ENCODE assay signal across 24 cellular contexts in genomic region chr13:44627441-44627840, GRCh38.
"Had no signal": no experiment of that assay in that cellular context is flagged by ENCODE, and none has a peak within 500 bp of the region (broad histone marks: within the 10 kb centered on the region; RNA-seq: fewer than 3 reads in every experiment).

No MANE protein-coding gene starts in this region.

- H3K4me3 Mint-ChIP-seq: activated CD4-positive, alpha-beta memory T cell treated with anti-CD3 and anti-CD28 coated beads for 36 hours; activated naive CD8-positive, alpha-beta T cell treated with anti-CD3 and anti-CD28 coated beads, Interleukin-2, amount 50 U/mL, for 24 hours; immature natural killer cell; nephron progenitor cell; stimulated activated naive B cell treated with anti-CD40 and anti-IgM and Interleukin-4, amounts not matched to agents 10 μg/mL and 1 μg/mL and 100 μg/mL, for 72 hours had no signal

- H3K4me1 ChIP-seq: body of pancreas, foreskin keratinocyte, lower lobe of right lung, parathyroid adenoma, right lobe of liver, testis, vagina had no signal

- H3K9me3 ChIP-seq: body of pancreas, lower lobe of right lung, mucosa of descending colon, right lobe of liver, testis, vagina had no signal

- H3K9ac ChIP-seq: parathyroid adenoma had no signal

- H3K9me3 Mint-ChIP-seq: activated CD4-positive, alpha-beta memory T cell treated with anti-CD3 and anti-CD28 coated beads for 36 hours; activated naive CD8-positive, alpha-beta T cell treated with anti-CD3 and anti-CD28 coated beads, Interleukin-2, amount 50 U/mL, for 24 hours; immature natural killer cell had no signal

- ATAC-seq: activated naive CD8-positive, alpha-beta T cell treated with anti-CD3 and anti-CD28 coated beads, Interleukin-2, amount 50 U/mL, for 24 hours; body of pancreas; foreskin keratinocyte; left lobe of liver; lower lobe of right lung; mucosa of descending colon; right lobe of liver; stimulated activated naive B cell treated with anti-CD40 and anti-IgM and Interleukin-4, amounts not matched to agents 10 μg/mL and 1 μg/mL and 100 μg/mL, for 72 hours had no signal

- H3K27me3 ChIP-seq: body of pancreas, cardiac muscle cell, foreskin keratinocyte, hepatocyte, right lobe of liver, testis, vagina had no signal

- H3K4me1 Mint-ChIP-seq: immature natural killer cell; nephron progenitor cell; stimulated activated naive B cell treated with anti-CD40 and anti-IgM and Interleukin-4, amounts not matched to agents 10 μg/mL and 1 μg/mL and 100 μg/mL, for 72 hours had no signal

- H3K4me2 ChIP-seq: hepatocyte, smooth muscle cell had no signal

- H3K36me3 ChIP-seq: cardiac muscle cell, lower lobe of right lung, right lobe of liver, vagina had no signal

- H3K79me2 ChIP-seq: hepatocyte, parathyroid adenoma had no signal

- H2AFZ ChIP-seq: hepatocyte, parathyroid adenoma had no signal

- DNase-seq: activated CD4-positive, alpha-beta memory T cell treated with anti-CD3 and anti-CD28 coated beads for 36 hours; activated CD4-positive, alpha-beta T cell treated with anti-CD3 and anti-CD28 coated beads for 48 hours; activated gamma-delta T cell; activated naive CD4-positive, alpha-beta T cell treated with anti-CD3 and anti-CD28 coated beads, Interleukin-2, amount 50 U/mL, for 16 hours; activated naive CD8-positive, alpha-beta T cell treated with anti-CD3 and anti-CD28 coated beads, Interleukin-2, amount 50 U/mL, for 24 hours; body of pancreas; immature natural killer cell; lower lobe of right lung; mesendoderm; mucosa of descending colon; nephron progenitor cell; right lobe of liver; stimulated activated CD4-positive, alpha-beta T cell treated with anti-CD3 and anti-CD28 coated beads, Interleukin-2, amount 100 ng/mL, for 48 hours; stimulated activated CD8-positive, alpha-beta memory T cell treated with anti-CD3 and anti-CD28 coated beads, Interleukin-4, amount 100 ng/mL, for 48 hours; stimulated activated naive B cell treated with anti-CD40 and anti-IgM and Interleukin-4, amounts not matched to agents 10 μg/mL and 1 μg/mL and 100 μg/mL, for 72 hours; testis had no signal

- H3K36me3 Mint-ChIP-seq: activated CD4-positive, alpha-beta memory T cell treated with anti-CD3 and anti-CD28 coated beads for 36 hours; immature natural killer cell; stimulated activated naive B cell treated with anti-CD40 and anti-IgM and Interleukin-4, amounts not matched to agents 10 μg/mL and 1 μg/mL and 100 μg/mL, for 72 hours had no signal

- H3K4me3 ChIP-seq: body of pancreas, cardiac muscle cell, hepatocyte, lower lobe of right lung, mucosa of descending colon, right lobe of liver, smooth muscle cell, vagina had no signal

- H3K27ac ChIP-seq: body of pancreas, cardiac muscle cell, epithelial cell of prostate, foreskin keratinocyte, hepatocyte, lower lobe of right lung, parathyroid adenoma, right lobe of liver, testis, vagina had no signal

- H3K27ac Mint-ChIP-seq: activated CD4-positive, alpha-beta memory T cell treated with anti-CD3 and anti-CD28 coated beads for 36 hours; activated naive CD8-positive, alpha-beta T cell treated with anti-CD3 and anti-CD28 coated beads, Interleukin-2, amount 50 U/mL, for 24 hours; nephron progenitor cell; stimulated activated naive B cell treated with anti-CD40 and anti-IgM and Interleukin-4, amounts not matched to agents 10 μg/mL and 1 μg/mL and 100 μg/mL, for 72 hours had no signal
